ENCODE assay signal across 16 cellular contexts in genomic region chr2:220787251-220787650, GRCh38.
DNase-seq lines count a peak whose midpoint lies in the region; ATAC-seq, FAIRE-seq and TF ChIP-seq lines count a peak whose summit lies in the region.
"Had no signal": no experiment of that assay in that cellular context is flagged by ENCODE, and none has a peak within 500 bp of the region (broad histone marks: within the 10 kb centered on the region; RNA-seq: fewer than 3 reads in every experiment).

No MANE protein-coding gene starts in this region.

- peaks cover 0 to 21% (median 3%) of the 10 kb centered on the region in 9 donors for H3K9me3 Mint-ChIP-seq in naive thymus-derived CD8-positive, alpha-beta T cell
- H3K9me3 Mint-ChIP-seq: CD4-positive, alpha-beta T cell had no signal

- DNase-seq in AG04449 (ENCODE audit: low read depth, low spot score) (peak; percentile 29), HTR-8/SVneo (ENCODE audit: insufficient read length, low spot score) (peak; percentile 3), astrocyte of the hippocampus (ENCODE audit: low read depth, low spot score) (peak; percentile 47), foreskin fibroblast (peak; percentile 7 to 41), posterior cingulate gyrus (no peak), hypothalamus (lab: John Stamatoyannopoulos, UW) (no peak), NCI-H146 (lab: John Stamatoyannopoulos, UW) (no peak)
- DNase-seq in naive thymus-derived CD8-positive, alpha-beta T cell: no peak
- DNase-seq: C1 segment of cervical spinal cord; Calu3; CD4-positive, alpha-beta T cell; DMS 273 treated with DMSO at 0.1 percent for 48 hours had no signal

- no peak for TF ChIP-seq CTCF in AG04449 (IDR thresholded peaks at IDR 0.05; ENCODE audit: insufficient read depth, low read length, missing control alignments)
- TF ChIP-seq CTCF in foreskin fibroblast (IDR thresholded peaks at IDR 0.05; ENCODE audit: low read depth, low read length): no peak

- ATAC-seq in naive thymus-derived CD8-positive, alpha-beta T cell: no peak

- H3K4me1 Mint-ChIP-seq in naive thymus-derived CD8-positive, alpha-beta T cell: no peaks in the 10 kb centered on the region

- intact Hi-C loops in posterior cingulate gyrus (cut with DNase I): no loop called here

- no peaks in the 10 kb centered on the region for H3K36me3 Mint-ChIP-seq in naive thymus-derived CD8-positive, alpha-beta T cell

- H3K4me3 ChIP-seq in AG04449 (ENCODE audit: low read depth, low read length): no peak overlapping the region
- H3K4me3 ChIP-seq in foreskin fibroblast (ENCODE audit: low read depth in 1 of 2, low read length in 2 of 2): no peak overlapping the region
- H3K4me3 ChIP-seq: HAP-1 had no signal

- FAIRE-seq in HTR-8/SVneo (lab: Jason Lieb, UNC): no peak
- FAIRE-seq: G401.6, GM12892, H1 had no signal

- CTCF ChIA-PET in AG04449 (lab: Yijun Ruan, JAX): no interaction called here

- no peak overlapping the region for H3K4me3 Mint-ChIP-seq in naive thymus-derived CD8-positive, alpha-beta T cell
- H3K4me3 Mint-ChIP-seq: CD4-positive, alpha-beta T cell had no signal

- POLR2A ChIA-PET in AG04449 (lab: Yijun Ruan, JAX): interaction anchor here (0.7 kb wide), 1 partner anchor 696 kb away, joined by 4 read pairs; no protein-coding TSS in a partner anchor
- POLR2A ChIA-PET in naive thymus-derived CD8-positive, alpha-beta T cell (lab: Charles Lee): no interaction called here

- no peak overlapping the region for H3K27ac Mint-ChIP-seq in naive thymus-derived CD8-positive, alpha-beta T cell
- H3K27ac Mint-ChIP-seq: CD4-positive, alpha-beta T cell had no signal

- H3K27me3 Mint-ChIP-seq in naive thymus-derived CD8-positive, alpha-beta T cell: peaks cover 0 to 1% (median 0%) of the 10 kb centered on the region in 5 donors

Comparison
In these comparisons a context has a peak if more than half of its experiments do, and no peak if none do; other contexts are left out.
1. DNase-seq: peak in AG04449 (single experiment), HTR-8/SVneo (single experiment), astrocyte of the hippocampus (single experiment) and foreskin fibroblast (2 of 2); none in posterior cingulate gyrus (0 of 10), naive thymus-derived CD8-positive, alpha-beta T cell (0 of 10), hypothalamus (0 of 51) and NCI-H146 (single experiment).